ENCODE assay signal across 28 cellular contexts in genomic region chr5:5344051-5344571, GRCh38.
DNase-seq lines count a peak whose midpoint lies in the region; ATAC-seq and TF ChIP-seq lines count a peak whose summit lies in the region.
"Had no signal": no experiment of that assay in that cellular context is flagged by ENCODE, and none has a peak within 500 bp of the region (broad histone marks: within the 10 kb centered on the region; RNA-seq: fewer than 3 reads in every experiment).

No MANE protein-coding gene starts in this region.

- no peaks in the 10 kb centered on the region for H3K36me3 ChIP-seq in heart right ventricle
- H3K36me3 ChIP-seq in endodermal cell (ENCODE audit: control insufficient read depth, insufficient read depth, low read length) = no peaks in the 10 kb centered on the region
- no peaks in the 10 kb centered on the region for H3K36me3 ChIP-seq in mucosa of descending colon (ENCODE audit: low read depth)
- H3K36me3 ChIP-seq: upper lobe of left lung had no signal

- H3K9ac ChIP-seq in endodermal cell (ENCODE audit: extremely low read depth, low read length, poor library complexity, severe bottlenecking) = no peak overlapping the region

- H3K36me3 Mint-ChIP-seq in endodermal cell (ENCODE audit: low read depth) = no peaks in the 10 kb centered on the region
- H3K36me3 Mint-ChIP-seq: activated naive CD8-positive, alpha-beta T cell treated with anti-CD3 and anti-CD28 coated beads for 36 hours; immature natural killer cell; stimulated activated effector memory CD8-positive, alpha-beta T cell treated with anti-CD3 and anti-CD28 coated beads, Interleukin-12 subunit alpha, Interleukin-12 subunit beta, amount 100 ng/mL, for 72 hours had no signal

- peak in 1 of 2 donors; percentile 45 for DNase-seq in heart right ventricle
- DNase-seq in Right ventricle myocardium inferior (ENCODE audit: missing footprints) = no peak
- peak; percentile 33 for DNase-seq in endodermal cell
- DNase-seq in mucosa of descending colon = no peak
- DNase-seq in amniotic stem cell (lab: John Stamatoyannopoulos, UW) = no peak
- DNase-seq: activated CD4-positive, alpha-beta T cell treated with anti-CD3 and anti-CD28 coated beads, Interleukin-2, amount 10 ng/mL, durations not matched to agents 7 days and 5 days; activated CD8-positive, alpha-beta memory T cell treated with anti-CD3 and anti-CD28 coated beads, Interleukin-2, amount 50 U/mL, for 4 hours; activated naive CD8-positive, alpha-beta T cell treated with anti-CD3 and anti-CD28 coated beads for 36 hours; C1 segment of cervical spinal cord; effector CD4-positive, alpha-beta T cell; foreskin keratinocyte; HCEC 1CT; hippocampal formation; immature natural killer cell; naive thymus-derived CD4-positive, alpha-beta T cell; NCI-H146; NCI-H510A; substantia nigra; upper lobe of left lung had no signal

- no peaks in the 10 kb centered on the region for H3K9me3 Mint-ChIP-seq in endodermal cell
- H3K9me3 Mint-ChIP-seq: activated CD4-positive, alpha-beta T cell treated with anti-CD3 and anti-CD28 coated beads, Interleukin-2, amount 10 ng/mL, durations not matched to agents 7 days and 5 days; activated naive CD8-positive, alpha-beta T cell treated with anti-CD3 and anti-CD28 coated beads for 36 hours; T-helper 2 cell treated with Interferon-gamma antibody and Interleukin-4, amounts not matched to agents 5 μg/mL and 100 μg/mL, for 36 hours had no signal

- TF ChIP-seq CTCF in heart right ventricle (IDR thresholded peaks at IDR 0.05) = peak in 3 of 9 donors; percentile 16 to 21 (median 19)
- no peak for TF ChIP-seq CTCF in endodermal cell (conservative IDR thresholded peaks at IDR 0.05)
- TF ChIP-seq CTCF in mucosa of descending colon (IDR thresholded peaks at IDR 0.05) = no peak

- ATAC-seq in heart right ventricle (peak in 5 of 8 donors; percentile 14 to 81 (median 67)), Right ventricle myocardium inferior (no peak), mucosa of descending colon (no peak), HG03108 (IDR thresholded peaks at IDR 0.05; ENCODE audit: unreplicated experiment) (no peak), GM18498 (IDR thresholded peaks at IDR 0.05; ENCODE audit: unreplicated experiment) (no peak)
- ATAC-seq: activated T-helper 17 cell treated with anti-CD3 and anti-CD28 coated beads, Interleukin-2, amount 50 U/mL, for 72 hours; foreskin keratinocyte; left lobe of liver; naive thymus-derived CD4-positive, alpha-beta T cell; Panc1; stimulated activated effector memory CD8-positive, alpha-beta T cell treated with anti-CD3 and anti-CD28 coated beads, Interleukin-12 subunit alpha, Interleukin-12 subunit beta, amount 100 ng/mL, for 72 hours had no signal

- peaks cover 0 to 47% (median 24%) of the 10 kb centered on the region in 9 donors for H3K4me1 ChIP-seq in heart right ventricle
- no peaks in the 10 kb centered on the region for H3K4me1 ChIP-seq in endodermal cell (ENCODE audit: control insufficient read depth, insufficient read depth, low read length)
- no peaks in the 10 kb centered on the region for H3K4me1 ChIP-seq in mucosa of descending colon (ENCODE audit: low read depth)

- H3K4me3 ChIP-seq in heart right ventricle (no peak overlapping the region), endodermal cell (ENCODE audit: low read length) (no peak overlapping the region), mucosa of descending colon (no peak overlapping the region)
- H3K4me3 ChIP-seq: smooth muscle cell, upper lobe of left lung had no signal

- H3K27ac Mint-ChIP-seq in endodermal cell = no peak overlapping the region
- H3K27ac Mint-ChIP-seq: activated CD4-positive, alpha-beta T cell treated with anti-CD3 and anti-CD28 coated beads, Interleukin-2, amount 10 ng/mL, durations not matched to agents 7 days and 5 days; activated naive CD8-positive, alpha-beta T cell treated with anti-CD3 and anti-CD28 coated beads for 36 hours; activated T-helper 17 cell treated with anti-CD3 and anti-CD28 coated beads, Interleukin-2, amount 50 U/mL, for 72 hours; naive thymus-derived CD4-positive, alpha-beta T cell; stimulated activated effector memory CD8-positive, alpha-beta T cell treated with anti-CD3 and anti-CD28 coated beads, Interleukin-12 subunit alpha, Interleukin-12 subunit beta, amount 100 ng/mL, for 72 hours; T-helper 2 cell treated with Interferon-gamma antibody and Interleukin-4, amounts not matched to agents 5 μg/mL and 100 μg/mL, for 36 hours had no signal

- 33 to 51% methylated on average over 4 of the region's 4 CpGs for WGBS in heart right ventricle, 2 donors
- WGBS in endodermal cell (ENCODE audit: insufficient coverage in 1 of 2, insufficient read length in 1 of 2), 2 experiments = 88 to 93% methylated on average over 3 to 4 of the region's 4 CpGs

- H3K4me1 Mint-ChIP-seq in endodermal cell = peaks cover 7% of the 10 kb centered on the region
- H3K4me1 Mint-ChIP-seq: activated T-helper 17 cell treated with anti-CD3 and anti-CD28 coated beads, Interleukin-2, amount 50 U/mL, for 72 hours had no signal

- H3K9me3 ChIP-seq in heart right ventricle (no peaks in the 10 kb centered on the region), endodermal cell (ENCODE audit: control insufficient read depth, low read length) (no peaks in the 10 kb centered on the region), mucosa of descending colon (no peaks in the 10 kb centered on the region)
- H3K9me3 ChIP-seq: upper lobe of left lung had no signal

- H3K27me3 Mint-ChIP-seq in endodermal cell (ENCODE audit: insufficient read depth) = peaks cover 2% of the 10 kb centered on the region
- H3K27me3 Mint-ChIP-seq: activated CD4-positive, alpha-beta T cell treated with anti-CD3 and anti-CD28 coated beads, Interleukin-2, amount 10 ng/mL, durations not matched to agents 7 days and 5 days; activated naive CD8-positive, alpha-beta T cell treated with anti-CD3 and anti-CD28 coated beads for 36 hours had no signal

- peak overlapping the region in 2 of 10 donors; percentile 8 to 24 for H3K27ac ChIP-seq in heart right ventricle
- H3K27ac ChIP-seq in endodermal cell (ENCODE audit: low read depth, low read length) = no peak overlapping the region
- H3K27ac ChIP-seq: foreskin keratinocyte, upper lobe of left lung had no signal

- no peak overlapping the region for H3K4me3 Mint-ChIP-seq in endodermal cell
- H3K4me3 Mint-ChIP-seq: activated CD4-positive, alpha-beta T cell treated with anti-CD3 and anti-CD28 coated beads, Interleukin-2, amount 10 ng/mL, durations not matched to agents 7 days and 5 days; activated naive CD8-positive, alpha-beta T cell treated with anti-CD3 and anti-CD28 coated beads for 36 hours; activated T-helper 17 cell treated with anti-CD3 and anti-CD28 coated beads, Interleukin-2, amount 50 U/mL, for 72 hours; immature natural killer cell; naive thymus-derived CD4-positive, alpha-beta T cell; stimulated activated effector memory CD8-positive, alpha-beta T cell treated with anti-CD3 and anti-CD28 coated beads, Interleukin-12 subunit alpha, Interleukin-12 subunit beta, amount 100 ng/mL, for 72 hours; T-helper 2 cell treated with Interferon-gamma antibody and Interleukin-4, amounts not matched to agents 5 μg/mL and 100 μg/mL, for 36 hours had no signal

- intact Hi-C loops in heart right ventricle (cut with DNase I) = no loop called here
- intact Hi-C loops in Right ventricle myocardium inferior (cut with DNase I) = no loop called here
- intact Hi-C loops in mucosa of descending colon (cut with DNase I, micrococcal nuclease) = no loop called here

- H3K27me3 ChIP-seq in heart right ventricle = no peaks in the 10 kb centered on the region
- no peaks in the 10 kb centered on the region for H3K27me3 ChIP-seq in endodermal cell (ENCODE audit: control insufficient read depth, insufficient read depth, low read length, poor library complexity, severe bottlenecking)
- H3K27me3 ChIP-seq: foreskin keratinocyte, upper lobe of left lung had no signal

TF ChIP-seq in PFSK-1, 5 proteins besides CTCF, POLR2A, EP300 and RAD21:
- TF ChIP-seq SIN3A (IDR thresholded peaks at IDR 0.05; ENCODE audit: borderline replicate concordance, insufficient read depth, low read length) = no peak
- TF ChIP-seq REST (IDR thresholded peaks at IDR 0.05; ENCODE audit: insufficient read depth in 1 of 2, low read depth in 2 of 2, low read length in 2 of 2) = peak in 1 of 2 experiments; percentile 26; a peak in 1 of 4 replicates
- TF ChIP-seq FOXP2 (optimal IDR thresholded peaks at IDR 0.05; ENCODE audit: borderline replicate concordance, extremely low read depth, extremely low read length, insufficient read depth) = peak; percentile 66
- peak; percentile 22; the same call in 1 of the 2 replicates for TF ChIP-seq POLR2AphosphoS5 (IDR thresholded peaks at IDR 0.05; ENCODE audit: low read depth, low read length)

Comparison
In these comparisons a context has a peak if more than half of its experiments do, and no peak if none do; other contexts are left out.
1. ATAC-seq: peak in heart right ventricle (5 of 8); none in Right ventricle myocardium inferior (single experiment), mucosa of descending colon (single experiment), HG03108 (single experiment) and GM18498 (single experiment).